In the genomic region with DNA sequence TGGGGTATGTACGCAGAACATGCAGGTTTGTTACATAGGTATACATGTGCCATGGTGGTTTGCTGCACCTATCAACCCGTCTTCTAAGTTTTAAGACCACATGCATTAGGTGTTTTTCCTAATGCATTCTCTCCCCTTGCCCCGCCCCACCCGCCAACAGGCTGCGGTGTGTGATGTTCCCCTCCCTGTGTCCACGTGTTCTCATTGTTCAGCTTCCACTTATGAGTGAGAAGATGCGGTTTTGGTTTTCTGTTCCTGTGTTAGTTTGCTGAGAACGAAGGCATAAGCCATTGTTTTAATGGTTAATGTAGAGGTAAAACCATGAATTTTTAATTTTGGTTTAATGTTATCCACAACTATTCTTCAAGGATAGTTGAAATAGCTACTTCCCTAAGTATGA, we compare ENCODE assay signal across 1 cellular context.
TF ChIP-seq lines count a peak whose summit lies in the region.

No MANE protein-coding gene starts in this region.

TF ChIP-seq in GM12878, 131 proteins besides CTCF, POLR2A, EP300 and RAD21 (continued from another document):
- TF ChIP-seq, protein P1, sequence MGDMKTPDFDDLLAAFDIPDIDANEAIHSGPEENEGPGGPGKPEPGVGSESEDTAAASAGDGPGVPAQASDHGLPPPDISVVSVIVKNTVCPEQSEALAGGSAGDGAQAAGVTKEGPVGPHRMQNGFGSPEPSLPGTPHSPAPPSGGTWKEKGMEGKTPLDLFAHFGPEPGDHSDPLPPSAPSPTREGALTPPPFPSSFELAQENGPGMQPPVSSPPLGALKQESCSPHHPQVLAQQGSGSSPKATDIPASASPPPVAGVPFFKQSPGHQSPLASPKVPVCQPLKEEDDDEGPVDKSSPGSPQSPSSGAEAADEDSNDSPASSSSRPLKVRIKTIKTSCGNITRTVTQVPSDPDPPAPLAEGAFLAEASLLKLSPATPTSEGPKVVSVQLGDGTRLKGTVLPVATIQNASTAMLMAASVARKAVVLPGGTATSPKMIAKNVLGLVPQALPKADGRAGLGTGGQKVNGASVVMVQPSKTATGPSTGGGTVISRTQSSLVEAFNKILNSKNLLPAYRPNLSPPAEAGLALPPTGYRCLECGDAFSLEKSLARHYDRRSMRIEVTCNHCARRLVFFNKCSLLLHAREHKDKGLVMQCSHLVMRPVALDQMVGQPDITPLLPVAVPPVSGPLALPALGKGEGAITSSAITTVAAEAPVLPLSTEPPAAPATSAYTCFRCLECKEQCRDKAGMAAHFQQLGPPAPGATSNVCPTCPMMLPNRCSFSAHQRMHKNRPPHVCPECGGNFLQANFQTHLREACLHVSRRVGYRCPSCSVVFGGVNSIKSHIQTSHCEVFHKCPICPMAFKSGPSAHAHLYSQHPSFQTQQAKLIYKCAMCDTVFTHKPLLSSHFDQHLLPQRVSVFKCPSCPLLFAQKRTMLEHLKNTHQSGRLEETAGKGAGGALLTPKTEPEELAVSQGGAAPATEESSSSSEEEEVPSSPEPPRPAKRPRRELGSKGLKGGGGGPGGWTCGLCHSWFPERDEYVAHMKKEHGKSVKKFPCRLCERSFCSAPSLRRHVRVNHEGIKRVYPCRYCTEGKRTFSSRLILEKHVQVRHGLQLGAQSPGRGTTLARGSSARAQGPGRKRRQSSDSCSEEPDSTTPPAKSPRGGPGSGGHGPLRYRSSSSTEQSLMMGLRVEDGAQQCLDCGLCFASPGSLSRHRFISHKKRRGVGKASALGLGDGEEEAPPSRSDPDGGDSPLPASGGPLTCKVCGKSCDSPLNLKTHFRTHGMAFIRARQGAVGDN (IDR thresholded peaks at IDR 0.05): peak; percentile 54; the same call in 1 of the 2 replicates
- peak; percentile 38; the same call in 1 of the 2 replicates for TF ChIP-seq MTA2 (IDR thresholded peaks at IDR 0.05; ENCODE audit: low read depth)
- peak; percentile 17 to 40; a peak in 2 of 4 replicates for TF ChIP-seq IKZF2 (IDR thresholded peaks at IDR 0.05)
